In the genomic region with DNA sequence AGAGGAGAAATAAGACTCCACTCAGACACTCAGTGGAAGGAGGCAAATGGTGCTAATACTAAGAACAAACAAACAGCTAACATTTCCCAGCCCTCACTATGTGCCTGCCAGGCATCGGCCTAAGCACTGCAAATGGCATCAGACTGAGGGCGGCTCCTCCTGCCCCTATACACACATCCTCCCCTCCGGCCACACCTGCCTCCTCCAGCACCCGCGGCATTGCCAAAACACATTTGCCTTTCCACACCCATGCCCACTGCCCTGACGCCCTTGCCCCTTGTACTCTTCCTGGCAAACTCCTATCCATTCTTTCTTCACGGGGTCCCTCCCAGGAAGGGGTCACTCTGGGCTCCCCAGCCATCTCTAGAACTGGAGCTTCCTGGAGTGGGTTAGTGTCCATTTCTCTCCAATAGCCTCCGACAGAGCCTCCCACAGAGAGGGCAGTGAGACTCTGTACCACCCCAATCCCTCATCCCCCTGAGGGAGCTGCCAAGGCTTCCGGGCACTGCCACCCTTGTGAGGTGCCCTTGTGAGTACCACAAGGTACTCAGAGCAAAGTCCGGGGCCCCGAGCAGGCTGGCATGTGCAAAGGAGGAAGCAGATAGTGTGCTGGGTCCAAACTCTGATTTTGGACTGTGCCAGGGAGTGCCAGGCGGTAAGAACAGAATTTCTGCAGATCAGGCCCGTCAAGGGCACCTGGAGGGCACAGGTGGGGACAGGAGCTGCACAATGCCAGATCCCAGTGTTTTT, we compare ENCODE assay signal across 14 cellular contexts. TPM values are rescaled to one million over a fixed set of nuclear protein-coding genes. Genes with fewer than 3 reads are reported as not detected.
DNase-seq lines count a peak whose midpoint lies in the region; ATAC-seq and TF ChIP-seq lines count a peak whose summit lies in the region.
"Had no signal": no experiment of that assay in that cellular context is flagged by ENCODE, and none has a peak within 500 bp of the region (broad histone marks: within the 10 kb centered on the region; RNA-seq: fewer than 3 reads in every experiment).

No MANE protein-coding gene starts in this region.

- TF ChIP-seq POLR2A in Peyer's patch (IDR thresholded peaks at IDR 0.05) (peak; percentile 76 to 83), sigmoid colon (IDR thresholded peaks at IDR 0.05) (no peak)

- H3K27ac ChIP-seq in Peyer's patch (peak overlapping the region in 3 of 4 donors; percentile 68 to 87 (median 83)), sigmoid colon (no peak overlapping the region)
- H3K27ac ChIP-seq: gastrocnemius medialis, spleen had no signal

- POLR2A ChIA-PET in activated CD4-positive, alpha-beta memory T cell treated with anti-CD3 and anti-CD28 coated beads for 36 hours (lab: Charles Lee), result interaction anchor here (1.3 kb wide), 1 partner anchor 68 kb away, joined by 3 read pairs; no protein-coding TSS in a partner anchor
- POLR2A ChIA-PET in activated CD4-positive, alpha-beta memory T cell treated with anti-CD3 and anti-CD28 coated beads, Interleukin-2, amount 10 ng/mL, durations not matched to agents 7 days and 5 days (lab: Charles Lee), result interaction anchor here (1.6 kb wide), 1 partner anchor 10 kb away, joined by 3 read pairs; no protein-coding TSS in a partner anchor

- no peaks in the 10 kb centered on the region for H3K27me3 ChIP-seq in Peyer's patch
- H3K27me3 ChIP-seq in sigmoid colon, result no peaks in the 10 kb centered on the region
- H3K27me3 ChIP-seq: gastrocnemius medialis had no signal

- H3K9me3 ChIP-seq in Peyer's patch, result no peaks in the 10 kb centered on the region
- no peaks in the 10 kb centered on the region for H3K9me3 ChIP-seq in sigmoid colon
- H3K9me3 ChIP-seq: gastrocnemius medialis had no signal

- DNase-seq in activated CD4-positive, alpha-beta memory T cell treated with anti-CD3 and anti-CD28 coated beads for 36 hours, result no peak
- DNase-seq in activated CD4-positive, alpha-beta memory T cell treated with anti-CD3 and anti-CD28 coated beads, Interleukin-2, amount 10 ng/mL, durations not matched to agents 7 days and 5 days, result no peak
- DNase-seq in Peyer's patch (peak in 2 of 3 donors; percentile 88 to 89), immature natural killer cell (no peak), sigmoid colon (peak; percentile 50), left cardiac atrium (no peak)
- DNase-seq: activated CD4-positive, alpha-beta T cell treated with anti-CD3 and anti-CD28 coated beads, Interleukin-2, amount 50 U/mL, for 4 hours; gastrocnemius medialis; HCEC 1CT; NCI-H1048; NCI-H2227 treated with DMSO at 0.1 percent for 48 hours; spleen had no signal

- intact Hi-C loops in activated CD4-positive, alpha-beta memory T cell treated with anti-CD3 and anti-CD28 coated beads for 36 hours (cut with micrococcal nuclease), result no loop called here
- intact Hi-C loops in sigmoid colon (cut with DNase I), result no loop called here
- intact Hi-C loops in left cardiac atrium (cut with DNase I), result no loop called here

- peaks cover 5% of the 10 kb centered on the region for H3K4me1 Mint-ChIP-seq in activated CD4-positive, alpha-beta memory T cell treated with anti-CD3 and anti-CD28 coated beads for 36 hours (ENCODE audit: low read depth)
- peaks cover 6% of the 10 kb centered on the region for H3K4me1 Mint-ChIP-seq in activated CD4-positive, alpha-beta memory T cell treated with anti-CD3 and anti-CD28 coated beads, Interleukin-2, amount 10 ng/mL, durations not matched to agents 7 days and 5 days
- peaks cover 0 to 6% of the 10 kb centered on the region in 2 donors for H3K4me1 Mint-ChIP-seq in immature natural killer cell

- peaks cover 0 to 5% (median 0%) of the 10 kb centered on the region in 4 donors for H3K4me1 ChIP-seq in Peyer's patch
- H3K4me1 ChIP-seq in sigmoid colon, result peaks cover 0 to 10% (median 3%) of the 10 kb centered on the region in 4 donors

- no peaks in the 10 kb centered on the region for H3K9me3 Mint-ChIP-seq in activated CD4-positive, alpha-beta memory T cell treated with anti-CD3 and anti-CD28 coated beads for 36 hours
- no peaks in the 10 kb centered on the region for H3K9me3 Mint-ChIP-seq in activated CD4-positive, alpha-beta memory T cell treated with anti-CD3 and anti-CD28 coated beads, Interleukin-2, amount 10 ng/mL, durations not matched to agents 7 days and 5 days
- peaks cover 0 to 10% (median 0%) of the 10 kb centered on the region in 6 donors for H3K9me3 Mint-ChIP-seq in immature natural killer cell

- H3K36me3 ChIP-seq in Peyer's patch (peaks cover 0 to 20% (median 0%) of the 10 kb centered on the region in 3 donors), sigmoid colon (no peaks in the 10 kb centered on the region)
- H3K36me3 ChIP-seq: gastrocnemius medialis had no signal

- H3K4me3 Mint-ChIP-seq in activated CD4-positive, alpha-beta memory T cell treated with anti-CD3 and anti-CD28 coated beads for 36 hours, result peak overlapping the region; percentile 21
- no peak overlapping the region for H3K4me3 Mint-ChIP-seq in activated CD4-positive, alpha-beta memory T cell treated with anti-CD3 and anti-CD28 coated beads, Interleukin-2, amount 10 ng/mL, durations not matched to agents 7 days and 5 days
- H3K4me3 Mint-ChIP-seq in immature natural killer cell, result peak overlapping the region; percentile 32 to 71 (median 67)

- no peak for ATAC-seq in left cardiac atrium
- no peak for ATAC-seq in HG02588 (IDR thresholded peaks at IDR 0.05; ENCODE audit: unreplicated experiment)
- ATAC-seq in HG03097 (IDR thresholded peaks at IDR 0.05; ENCODE audit: low FRiP score, unreplicated experiment), result no peak

- H3K27me3 Mint-ChIP-seq in activated CD4-positive, alpha-beta memory T cell treated with anti-CD3 and anti-CD28 coated beads for 36 hours, result no peaks in the 10 kb centered on the region
- peaks cover 14% of the 10 kb centered on the region for H3K27me3 Mint-ChIP-seq in activated CD4-positive, alpha-beta memory T cell treated with anti-CD3 and anti-CD28 coated beads, Interleukin-2, amount 10 ng/mL, durations not matched to agents 7 days and 5 days
- peaks cover 2 to 8% (median 2%) of the 10 kb centered on the region in 3 donors for H3K27me3 Mint-ChIP-seq in immature natural killer cell (ENCODE audit: low read depth in 3 of 3)

- CTCF ChIA-PET in activated CD4-positive, alpha-beta memory T cell treated with anti-CD3 and anti-CD28 coated beads for 36 hours (lab: Charles Lee), result interaction anchor here (1.2 kb wide), 2 partner anchors 367 to 416 kb away, joined by 3 to 4 read pairs; no protein-coding TSS in a partner anchor
- CTCF ChIA-PET in activated CD4-positive, alpha-beta memory T cell treated with anti-CD3 and anti-CD28 coated beads, Interleukin-2, amount 10 ng/mL, durations not matched to agents 7 days and 5 days (lab: Charles Lee), result no interaction called here

- 24 to 76% methylated on average over 13 of the region's 13 CpGs for WGBS in sigmoid colon, 2 donors

- TF ChIP-seq EP300 in sigmoid colon (IDR thresholded peaks at IDR 0.05), result no peak

- TF ChIP-seq CTCF in Peyer's patch (IDR thresholded peaks at IDR 0.05), result no peak
- TF ChIP-seq CTCF in sigmoid colon (IDR thresholded peaks at IDR 0.05), result no peak

- H3K36me3 Mint-ChIP-seq in activated CD4-positive, alpha-beta memory T cell treated with anti-CD3 and anti-CD28 coated beads for 36 hours, result peaks cover 1% of the 10 kb centered on the region
- peaks cover 5% of the 10 kb centered on the region for H3K36me3 Mint-ChIP-seq in activated CD4-positive, alpha-beta memory T cell treated with anti-CD3 and anti-CD28 coated beads, Interleukin-2, amount 10 ng/mL, durations not matched to agents 7 days and 5 days (ENCODE audit: low read depth)
- no peaks in the 10 kb centered on the region for H3K36me3 Mint-ChIP-seq in immature natural killer cell

- H3K27ac Mint-ChIP-seq in activated CD4-positive, alpha-beta memory T cell treated with anti-CD3 and anti-CD28 coated beads for 36 hours, result no peak overlapping the region
- H3K27ac Mint-ChIP-seq in activated CD4-positive, alpha-beta memory T cell treated with anti-CD3 and anti-CD28 coated beads, Interleukin-2, amount 10 ng/mL, durations not matched to agents 7 days and 5 days, result no peak overlapping the region
- H3K27ac Mint-ChIP-seq in immature natural killer cell, result peak overlapping the region in 1 of 6 donors; percentile 72

- peak overlapping the region in 3 of 4 donors; percentile 37 to 69 (median 56) for H3K4me3 ChIP-seq in Peyer's patch
- H3K4me3 ChIP-seq in sigmoid colon, result no peak overlapping the region

RNA-seq across cellular contexts. Expression of a gene that starts 1.0 kb away (rescaled TPM):
- under 1 TPM; 0.80 to 0.88 TPM for total RNA-seq in activated CD4-positive, alpha-beta memory T cell treated with anti-CD3 and anti-CD28 coated beads for 36 hours
- under 1 TPM; 0.20 to 0.48 TPM for total RNA-seq in activated CD4-positive, alpha-beta memory T cell treated with anti-CD3 and anti-CD28 coated beads, Interleukin-2, amount 10 ng/mL, durations not matched to agents 7 days and 5 days
- total RNA-seq in Peyer's patch (100 to 1,000 TPM in 3 of 4 donors, 10 to 100 TPM in 1; 60.2 to 574 (median 416) TPM), sigmoid colon (1 to 10 TPM in 3 of 4 donors, under 1 TPM in 1; 0.71 to 1.9 (median 1.5) TPM), left cardiac atrium (under 1 TPM in 1 of 2 donors, not detected in 1; 0.12 TPM)
- polyA plus RNA-seq in immature natural killer cell (not detected), sigmoid colon (100 to 1,000 TPM in 1 of 3 donors, 10 to 100 TPM in 2; 72.1 to 110 (median 78.3) TPM)

RNA-seq across cellular contexts. Expression of a gene that starts 24.3 kb away (rescaled TPM):
- 10 to 100 TPM; 45.5 to 49.4 TPM for total RNA-seq in activated CD4-positive, alpha-beta memory T cell treated with anti-CD3 and anti-CD28 coated beads for 36 hours
- total RNA-seq in activated CD4-positive, alpha-beta memory T cell treated with anti-CD3 and anti-CD28 coated beads, Interleukin-2, amount 10 ng/mL, durations not matched to agents 7 days and 5 days, result 10 to 100 TPM; 43.0 to 43.9 TPM
- total RNA-seq in Peyer's patch, result 100 to 1,000 TPM in 3 of 4 donors, 10 to 100 TPM in 1; 56.1 to 168 (median 137) TPM
- polyA plus RNA-seq in immature natural killer cell, result 100 to 1,000 TPM; 130 to 217 (median 153) TPM
- 100 to 1,000 TPM in 1 of 4 donors, 10 to 100 TPM in 3; 55.8 to 110 (median 77.2) TPM for total RNA-seq in sigmoid colon
- polyA plus RNA-seq in sigmoid colon, result 10 to 100 TPM; 64.2 to 99.6 (median 84.1) TPM
- total RNA-seq in left cardiac atrium, result 10 to 100 TPM; 31.3 to 32.9 TPM

RNA-seq across cellular contexts. Expression of a gene that starts 24.5 kb away (rescaled TPM):
- total RNA-seq in activated CD4-positive, alpha-beta memory T cell treated with anti-CD3 and anti-CD28 coated beads for 36 hours, result 1 to 10 TPM; 6.8 to 7.9 TPM
- 1 to 10 TPM; 6.7 to 6.8 TPM for total RNA-seq in activated CD4-positive, alpha-beta memory T cell treated with anti-CD3 and anti-CD28 coated beads, Interleukin-2, amount 10 ng/mL, durations not matched to agents 7 days and 5 days
- total RNA-seq in Peyer's patch, result 10 to 100 TPM; 19.0 to 76.8 (median 45.0) TPM
- polyA plus RNA-seq in immature natural killer cell, result 10 to 100 TPM in 1 of 3 donors, 1 to 10 TPM in 2; 2.4 to 10.2 (median 3.3) TPM
- total RNA-seq in sigmoid colon, result 10 to 100 TPM in 1 of 4 donors, 1 to 10 TPM in 3; 7.5 to 15.2 (median 8.8) TPM
- polyA plus RNA-seq in sigmoid colon, result 10 to 100 TPM in 1 of 3 donors, 1 to 10 TPM in 2; 5.1 to 16.0 (median 7.2) TPM
- total RNA-seq in left cardiac atrium, result 1 to 10 TPM; 7.6 to 8.2 TPM

RNA-seq across cellular contexts. Expression of a gene that starts 36.0 kb away (rescaled TPM):
- 10 to 100 TPM; 83.0 to 83.8 TPM for total RNA-seq in activated CD4-positive, alpha-beta memory T cell treated with anti-CD3 and anti-CD28 coated beads for 36 hours
- 10 to 100 TPM; 21.1 to 23.0 TPM for total RNA-seq in activated CD4-positive, alpha-beta memory T cell treated with anti-CD3 and anti-CD28 coated beads, Interleukin-2, amount 10 ng/mL, durations not matched to agents 7 days and 5 days
- total RNA-seq in Peyer's patch, result 10 to 100 TPM in 3 of 4 donors, 1 to 10 TPM in 1; 9.8 to 26.4 (median 12.1) TPM
- 10 to 100 TPM in 2 of 3 donors, 1 to 10 TPM in 1; 9.1 to 21.8 (median 17.1) TPM for polyA plus RNA-seq in immature natural killer cell
- 10 to 100 TPM; 10.8 to 21.3 (median 15.3) TPM for total RNA-seq in sigmoid colon
- 10 to 100 TPM; 10.8 to 44.1 (median 13.2) TPM for polyA plus RNA-seq in sigmoid colon
- total RNA-seq in left cardiac atrium, result 10 to 100 TPM; 11.8 to 21.3 TPM

RNA-seq across cellular contexts. Expression of a gene that starts 36.3 kb away (rescaled TPM):
- total RNA-seq in activated CD4-positive, alpha-beta memory T cell treated with anti-CD3 and anti-CD28 coated beads for 36 hours, result 10 to 100 TPM; 46.6 to 49.3 TPM
- 10 to 100 TPM; 25.3 to 29.1 TPM for total RNA-seq in activated CD4-positive, alpha-beta memory T cell treated with anti-CD3 and anti-CD28 coated beads, Interleukin-2, amount 10 ng/mL, durations not matched to agents 7 days and 5 days
- total RNA-seq in Peyer's patch (10 to 100 TPM; 28.0 to 71.0 (median 37.0) TPM), sigmoid colon (10 to 100 TPM; 19.6 to 46.5 (median 31.3) TPM), left cardiac atrium (10 to 100 TPM; 29.9 to 32.4 TPM)
- polyA plus RNA-seq in immature natural killer cell (10 to 100 TPM; 18.6 to 44.1 (median 32.2) TPM), sigmoid colon (10 to 100 TPM in 1 of 3 donors, 1 to 10 TPM in 2; 1.2 to 16.5 (median 3.2) TPM)

Comparison
In these comparisons a context has a peak if more than half of its experiments do, and no peak if none do; other contexts are left out.
1. DNase-seq: peak in Peyer's patch (2 of 3) and sigmoid colon (single experiment); none in activated CD4-positive, alpha-beta memory T cell treated with anti-CD3 and anti-CD28 coated beads for 36 hours (single experiment), activated CD4-positive, alpha-beta memory T cell treated with anti-CD3 and anti-CD28 coated beads, Interleukin-2, amount 10 ng/mL, durations not matched to agents 7 days and 5 days (single experiment), immature natural killer cell (0 of 3) and left cardiac atrium (single experiment).
2. H3K27ac ChIP-seq: peak in Peyer's patch (3 of 4); none in sigmoid colon (0 of 4).
3. H3K4me3 ChIP-seq: peak in Peyer's patch (3 of 4); none in sigmoid colon (0 of 4).
4. POLR2A ChIP-seq: peak in Peyer's patch (2 of 2); none in sigmoid colon (0 of 2).
5. RNA of a gene that starts 1.0 kb away (total RNA-seq): 60.2 to 574 TPM in Peyer's patch; 0.71 to 1.9 TPM in sigmoid colon, 0.80 to 0.88 TPM in activated CD4-positive, alpha-beta memory T cell treated with anti-CD3 and anti-CD28 coated beads for 36 hours, 0.20 to 0.48 TPM in activated CD4-positive, alpha-beta memory T cell treated with anti-CD3 and anti-CD28 coated beads, Interleukin-2, amount 10 ng/mL, durations not matched to agents 7 days and 5 days and 0.12 TPM in left cardiac atrium; every median in the first group is over 10 times any median in the second.